24 cellular contexts compared by ENCODE assay signal in genomic region chr11:129544691-129545090, GRCh38.
"Had no signal": no experiment of that assay in that cellular context is flagged by ENCODE, and none has a peak within 500 bp of the region (broad histone marks: within the 10 kb centered on the region; RNA-seq: fewer than 3 reads in every experiment).

No MANE protein-coding gene starts in this region.

- H3K4me3 Mint-ChIP-seq: dendritic cell treated with granulocyte-macrophage colony-stimulating factor and Interleukin-4, amounts not matched to agents 40 ng/mL and 50 ng/mL, for 4 days; effector memory CD8-positive, alpha-beta T cell had no signal

- H3K4me1 ChIP-seq: colonic mucosa, foreskin keratinocyte, gastrocnemius medialis, gastroesophageal sphincter, heart left ventricle, heart right ventricle had no signal

- H3K27ac ChIP-seq: colonic mucosa, coronary artery, dorsolateral prefrontal cortex, epithelial cell of prostate, esophagus squamous epithelium, foreskin keratinocyte, gastrocnemius medialis, gastroesophageal sphincter, heart left ventricle, heart right ventricle, hepatocyte had no signal

- H3K9me3 ChIP-seq: colonic mucosa, gastrocnemius medialis, gastroesophageal sphincter had no signal

- DNase-seq: colonic mucosa; cortex of kidney; dermis blood vessel endothelial cell; dorsolateral prefrontal cortex; effector CD4-positive, alpha-beta T cell; effector CD8-positive, alpha-beta T cell; effector memory CD4-positive, alpha-beta T cell; effector memory CD8-positive, alpha-beta T cell; erythroblast; esophagus squamous epithelium; foreskin fibroblast; foreskin keratinocyte; foreskin melanocyte; gastrocnemius medialis; glutamatergic neuron; head of caudate nucleus; heart left ventricle; heart right ventricle had no signal

- H3K27me3 Mint-ChIP-seq: dendritic cell treated with granulocyte-macrophage colony-stimulating factor and Interleukin-4, amounts not matched to agents 40 ng/mL and 50 ng/mL, for 4 days had no signal

- H3K27ac Mint-ChIP-seq: dendritic cell treated with granulocyte-macrophage colony-stimulating factor and Interleukin-4, amounts not matched to agents 40 ng/mL and 50 ng/mL, for 4 days; effector memory CD8-positive, alpha-beta T cell had no signal

- ATAC-seq: effector memory CD8-positive, alpha-beta T cell; esophagus mucosa; foreskin keratinocyte; gastrocnemius medialis; gastroesophageal sphincter; heart left ventricle; heart right ventricle had no signal

- H3K36me3 ChIP-seq: colonic mucosa, esophagus squamous epithelium, gastrocnemius medialis, gastroesophageal sphincter, heart left ventricle, heart right ventricle had no signal

- H3K4me3 ChIP-seq: colonic mucosa, coronary artery, dorsolateral prefrontal cortex, esophagus squamous epithelium, gastrocnemius medialis, gastroesophageal sphincter, heart left ventricle, heart right ventricle, hepatocyte had no signal

- H3K27me3 ChIP-seq: colonic mucosa, esophagus squamous epithelium, gastrocnemius medialis, gastroesophageal sphincter, heart left ventricle, heart right ventricle, hepatocyte had no signal
